ENCODE assay signal across 23 cellular contexts in genomic region chr2:35501076-35501475, GRCh38.
DNase-seq lines count a peak whose midpoint lies in the region; ATAC-seq, FAIRE-seq and TF ChIP-seq lines count a peak whose summit lies in the region.
"Had no signal": no experiment of that assay in that cellular context is flagged by ENCODE, and none has a peak within 500 bp of the region (broad histone marks: within the 10 kb centered on the region; RNA-seq: fewer than 3 reads in every experiment).

No MANE protein-coding gene starts in this region.

- no peaks in the 10 kb centered on the region for H3K36me3 ChIP-seq in mammary epithelial cell (ENCODE audit: insufficient read depth, low read length)
- H3K36me3 ChIP-seq in breast epithelium = no peaks in the 10 kb centered on the region
- no peaks in the 10 kb centered on the region for H3K36me3 ChIP-seq in endothelial cell of umbilical vein (ENCODE audit: control insufficient read depth in 2 of 2, extremely low read depth in 1 of 2, insufficient read depth in 2 of 2, low read length in 2 of 2)

- TF ChIP-seq CTCF in mammary epithelial cell (conservative IDR thresholded peaks at IDR 0.05 in 1 of 2, IDR thresholded peaks at IDR 0.05 in 1 of 2; ENCODE audit: extremely low read depth in 1 of 2, insufficient read depth in 1 of 2, low read depth in 1 of 2, low read length in 2 of 2) (no peak), breast epithelium (IDR thresholded peaks at IDR 0.05) (no peak), endothelial cell of umbilical vein (IDR thresholded peaks at IDR 0.05; ENCODE audit: extremely low read depth in 1 of 2, insufficient read depth in 1 of 2, low read depth in 1 of 2, low read length in 2 of 2) (no peak), retinal pigment epithelial cell (conservative IDR thresholded peaks at IDR 0.05; ENCODE audit: low read depth, low read length) (no peak), D721Med (IDR thresholded peaks at IDR 0.05; ENCODE audit: insufficient read depth, missing control alignments) (no peak), dorsolateral prefrontal cortex (IDR thresholded peaks at IDR 0.05 in 54 of 56, conservative IDR thresholded peaks at IDR 0.05 in 2 of 56; ENCODE audit: low read depth in 1 of 56, partially characterized antibody in 56 of 56) (no peak)

- H3K9ac ChIP-seq in mammary epithelial cell (ENCODE audit: insufficient read depth, low read length) (no peak overlapping the region), endothelial cell of umbilical vein (replicated peaks; ENCODE audit: extremely low read depth, insufficient read depth, low read length) (no peak overlapping the region)

- no peak for ATAC-seq in GM21723 (IDR thresholded peaks at IDR 0.05; ENCODE audit: unreplicated experiment)

- TF ChIP-seq POLR2A in breast epithelium (IDR thresholded peaks at IDR 0.05) (no peak), endothelial cell of umbilical vein (IDR thresholded peaks at IDR 0.05; ENCODE audit: low read depth, low read length) (no peak)

- H2AFZ ChIP-seq in mammary epithelial cell (ENCODE audit: low read depth, low read length) (no peak overlapping the region), endothelial cell of umbilical vein (ENCODE audit: low read depth, low read length) (no peak overlapping the region)

- peaks cover 22% of the 10 kb centered on the region for H3K4me1 ChIP-seq in mammary epithelial cell (ENCODE audit: insufficient read depth, low read length)
- no peaks in the 10 kb centered on the region for H3K4me1 ChIP-seq in breast epithelium
- peaks cover 37% of the 10 kb centered on the region for H3K4me1 ChIP-seq in endothelial cell of umbilical vein (ENCODE audit: control insufficient read depth, extremely low read depth, insufficient read depth, low read length)

- H3K79me2 ChIP-seq in mammary epithelial cell (ENCODE audit: insufficient read depth, low read length) (no peaks in the 10 kb centered on the region), endothelial cell of umbilical vein (ENCODE audit: control insufficient read depth, insufficient read depth, low read length) (no peaks in the 10 kb centered on the region)

- no peaks in the 10 kb centered on the region for H3K9me1 ChIP-seq in endothelial cell of umbilical vein (replicated peaks; ENCODE audit: control insufficient read depth, extremely low read depth, insufficient read depth, low read length)

- H3K27me3 ChIP-seq in mammary epithelial cell (ENCODE audit: insufficient read depth, low read length) (no peaks in the 10 kb centered on the region), breast epithelium (no peaks in the 10 kb centered on the region), endothelial cell of umbilical vein (ENCODE audit: control insufficient read depth in 2 of 2, insufficient read depth in 2 of 2, low read length in 2 of 2) (no peaks in the 10 kb centered on the region), dorsolateral prefrontal cortex (no peaks in the 10 kb centered on the region)

- DNase-seq in mammary epithelial cell (peak; percentile 59), breast epithelium (ENCODE audit: low spot score in 2 of 2) (no peak), RKO (ENCODE audit: low spot score) (peak; percentile 25), endothelial cell of umbilical vein (ENCODE audit: low read depth, low spot score) (peak; percentile 28), retinal pigment epithelial cell (ENCODE audit: low read depth) (peak; percentile 14), D721Med (ENCODE audit: insufficient read length, low spot score) (no peak), dorsolateral prefrontal cortex (no peak)
- DNase-seq: Calu3; CD8-positive, alpha-beta memory T cell; GF-D8; H9; Kasumi-1; NCI-H1092 treated with DMSO at 0.1 percent for 48 hours; NCI-H2029 treated with DMSO at 0.1 percent for 48 hours; NCI-H446; NCI-H526; SHP77 had no signal

- in situ Hi-C loops in mammary epithelial cell (cut with MboI; ENCODE audit: low sequenced_read_pairs in 2 of 2) = no loop called here

- WGBS in mammary epithelial cell (ENCODE audit: low coverage, missing lambda C conversion rate) = 45% methylated on average over 6 of the region's 6 CpGs

- POLR2A ChIA-PET in endothelial cell of umbilical vein (lab: Charles Lee) = no interaction called here

- H3K4me2 ChIP-seq in mammary epithelial cell (ENCODE audit: insufficient read depth, low read depth, low read length) (peak overlapping the region; percentile 16), endothelial cell of umbilical vein (ENCODE audit: insufficient read depth, low read length) (peak overlapping the region; percentile 51)

- dilution Hi-C loops in mammary epithelial cell (cut with HindIII; ENCODE audit: low sequenced_read_pairs) = no loop called here
- dilution Hi-C loops in endothelial cell of umbilical vein (cut with MboI; ENCODE audit: extremely low pct_ligation_motif_present, low sequenced_read_pairs) = no loop called here

- intact Hi-C loops in mammary epithelial cell (cut with micrococcal nuclease) (no loop called here), breast epithelium (cut with DNase I; ENCODE audit: low total_unique reads) (no loop called here), endothelial cell of umbilical vein (cut with micrococcal nuclease) (loop anchor here (5.0 to 10.0 kb wide), 2 partner anchors 1154 to 1399 kb away; no protein-coding TSS in a partner anchor), dorsolateral prefrontal cortex (cut with DNase I) (no loop called here)

- H3K9me3 ChIP-seq in mammary epithelial cell (replicated peaks; ENCODE audit: insufficient read depth, low read length) (no peaks in the 10 kb centered on the region), breast epithelium (no peaks in the 10 kb centered on the region), endothelial cell of umbilical vein (replicated peaks; ENCODE audit: control insufficient read depth, insufficient read depth, low read length) (no peaks in the 10 kb centered on the region)

- no peaks in the 10 kb centered on the region for H4K20me1 ChIP-seq in mammary epithelial cell (ENCODE audit: insufficient read depth, low read length)
- no peaks in the 10 kb centered on the region for H4K20me1 ChIP-seq in endothelial cell of umbilical vein (replicated peaks; ENCODE audit: control insufficient read depth, extremely low read depth, insufficient read depth, low read length)

- H3K4me3 ChIP-seq in mammary epithelial cell (replicated peaks in 1 of 3; ENCODE audit: insufficient read depth in 1 of 3, low read depth in 2 of 3, low read length in 3 of 3) (no peak overlapping the region), breast epithelium (no peak overlapping the region), endothelial cell of umbilical vein (replicated peaks in 1 of 3; ENCODE audit: insufficient read depth in 1 of 3, low read depth in 1 of 3, low read length in 3 of 3) (no peak overlapping the region), retinal pigment epithelial cell (ENCODE audit: low read length) (no peak overlapping the region), dorsolateral prefrontal cortex (no peak overlapping the region)
- H3K4me3 ChIP-seq: SK-N-MC had no signal

- FAIRE-seq in endothelial cell of umbilical vein (lab: Jason Lieb, UNC) (no peak), D721Med (lab: Jason Lieb, UNC) (no peak)
- FAIRE-seq: GM19239, RCC 7860 had no signal

- no peak overlapping the region for H3K27ac ChIP-seq in mammary epithelial cell (ENCODE audit: insufficient read depth, low read depth, low read length)
- H3K27ac ChIP-seq in breast epithelium = no peak overlapping the region
- no peak overlapping the region for H3K27ac ChIP-seq in endothelial cell of umbilical vein (ENCODE audit: insufficient read depth, low read depth, low read length)
- no peak overlapping the region for H3K27ac ChIP-seq in dorsolateral prefrontal cortex
- H3K27ac ChIP-seq: 22Rv1, C4-2B, SK-N-MC had no signal

- CTCF ChIA-PET in mammary epithelial cell (lab: Charles Lee; ENCODE audit: low non-redundant PET) = no interaction called here
- CTCF ChIA-PET in endothelial cell of umbilical vein (lab: Charles Lee) = no interaction called here

- no TSS peak for BruUV-seq in mammary epithelial cell (replicated peaks; lab: Mats Ljungman, UMichigan)
- BruUV-seq in endothelial cell of umbilical vein (replicated peaks; lab: Mats Ljungman, UMichigan) = no TSS peak

TF ChIP-seq in endothelial cell of umbilical vein, 7 proteins besides CTCF, POLR2A, EP300 and RAD21:
- TF ChIP-seq EZH2 (IDR thresholded peaks at IDR 0.05; ENCODE audit: borderline replicate concordance, low read depth, low read length, severe bottlenecking) (no peak), POLR2AphosphoS5 (IDR thresholded peaks at IDR 0.05; ENCODE audit: insufficient read depth, low read depth, low read length) (no peak), MYC (IDR thresholded peaks at IDR 0.05; ENCODE audit: low read depth, low read length) (no peak), JUN (IDR thresholded peaks at IDR 0.05; ENCODE audit: borderline replicate concordance, insufficient read depth, insufficient read length, low read depth) (peak; percentile 27), GATA2 (IDR thresholded peaks at IDR 0.05; ENCODE audit: insufficient read depth, insufficient read length, low read depth, low read length) (peak; percentile 11), MAX (IDR thresholded peaks at IDR 0.05; ENCODE audit: insufficient read depth, insufficient read length) (no peak), FOS (IDR thresholded peaks at IDR 0.05; ENCODE audit: borderline replicate concordance, insufficient read depth, low read length) (peak; percentile 32)
TF ChIP-seq in endothelial cell of umbilical vein: peak in this region for 3.

Comparison
In these comparisons a context has a peak if more than half of its experiments do, and no peak if none do; other contexts are left out.
1. DNase-seq: peak in mammary epithelial cell (single experiment), RKO (single experiment), endothelial cell of umbilical vein (single experiment) and retinal pigment epithelial cell (single experiment); none in breast epithelium (0 of 2), D721Med (single experiment) and dorsolateral prefrontal cortex (0 of 10).